20 cellular contexts compared by ENCODE assay signal in the genomic region with DNA sequence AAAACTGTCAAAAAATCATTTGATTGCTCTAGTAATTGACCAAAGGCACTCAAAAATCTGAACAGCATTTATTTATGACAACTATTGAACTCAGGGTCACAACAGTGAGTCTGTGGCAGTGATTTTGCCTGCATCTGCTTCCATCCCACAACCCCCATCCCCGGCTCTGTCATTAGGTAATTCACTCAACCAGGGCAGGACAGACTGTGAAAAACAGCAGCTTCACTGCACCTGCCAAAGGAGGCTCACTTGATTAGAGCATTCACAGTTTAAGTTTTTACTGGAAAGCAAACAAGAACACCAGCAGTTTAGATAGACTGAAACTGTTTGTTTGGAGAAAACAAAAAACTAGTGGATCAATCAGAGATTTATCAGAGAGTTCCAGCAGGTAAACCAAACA. TPM values are rescaled to one million over a fixed set of nuclear protein-coding genes. Genes with fewer than 3 reads are reported as not detected.
DNase-seq lines count a peak whose midpoint lies in the region; ATAC-seq, FAIRE-seq and TF ChIP-seq lines count a peak whose summit lies in the region.
"Had no signal": no experiment of that assay in that cellular context is flagged by ENCODE, and none has a peak within 500 bp of the region (broad histone marks: within the 10 kb centered on the region; RNA-seq: fewer than 3 reads in every experiment).

No MANE protein-coding gene starts in this region.

- H3K9ac ChIP-seq in KMS-11 (no peak overlapping the region), GM12878 (ENCODE audit: control insufficient read depth, insufficient read depth, low read length) (no peak overlapping the region)
- H3K9ac ChIP-seq: BLaER1 treated with 17β-estradiol and CSF1 and Interleukin-3, amounts not matched to agents 10 nM and 100 nM had no signal

- peak overlapping the region; percentile 16; the same call in 1 of the 2 replicates for H3K27ac ChIP-seq in KMS-11
- no peak overlapping the region for H3K27ac ChIP-seq in GM12878 (ENCODE audit: control insufficient read depth, insufficient read depth)
- H3K27ac ChIP-seq in testis = no peak overlapping the region
- no peak overlapping the region for H3K27ac ChIP-seq in right cardiac atrium (ENCODE audit: low read length)
- H3K27ac ChIP-seq: BLaER1 treated with 17β-estradiol and CSF1 and Interleukin-3, amounts not matched to agents 10 nM and 100 nM; SJCRH30 had no signal

- no peaks in the 10 kb centered on the region for H3K36me3 ChIP-seq in KMS-11 (ENCODE audit: insufficient read depth)
- no peaks in the 10 kb centered on the region for H3K36me3 ChIP-seq in GM12878 (ENCODE audit: control insufficient read depth in 2 of 2, insufficient read depth in 2 of 2, low read length in 1 of 2)
- H3K36me3 ChIP-seq in testis (ENCODE audit: low read depth, missing control alignments) = no peaks in the 10 kb centered on the region
- H3K36me3 ChIP-seq: BLaER1 treated with 17β-estradiol and CSF1 and Interleukin-3, amounts not matched to agents 10 nM and 100 nM; HAP-1; MG63; SJCRH30 had no signal

- no peak for TF ChIP-seq RAD21 in GM12878 (IDR thresholded peaks at IDR 0.05; ENCODE audit: insufficient read depth, low read depth, low read length)

- POLR2A ChIA-PET in GM12878 (lab: Charles Lee) = no interaction called here

- H3K79me2 ChIP-seq in KMS-11 (ENCODE audit: insufficient read depth, low read depth) = peaks cover 36% of the 10 kb centered on the region; the same call in 1 of the 2 replicates
- H3K79me2 ChIP-seq in GM12878 (ENCODE audit: control insufficient read depth, insufficient read depth, low read length) = no peaks in the 10 kb centered on the region

- in situ Hi-C loops in GM12878 (cut with MboI) = no loop called here

- intact Hi-C loops in GM12878 (cut with micrococcal nuclease; ENCODE audit: unreplicated experiment) = no loop called here
- intact Hi-C loops in testis (cut with DNase I; ENCODE audit: low total_unique reads) = no loop called here
- intact Hi-C loops in right cardiac atrium (cut with DNase I) = no loop called here

- TF ChIP-seq CTCF in KMS-11 (conservative IDR thresholded peaks at IDR 0.05; ENCODE audit: low read depth, low read length) (no peak), GM12878 (IDR thresholded peaks at IDR 0.05 in 2 of 3, conservative IDR thresholded peaks at IDR 0.05 in 1 of 3; ENCODE audit: control insufficient read depth in 2 of 3, extremely low read depth in 1 of 3, insufficient read depth in 1 of 3, low read depth in 3 of 3, low read length in 3 of 3) (no peak), testis (IDR thresholded peaks at IDR 0.05) (no peak)

- no peak overlapping the region for H3K4me3 ChIP-seq in KMS-11 (IDR thresholded peaks at IDR 0.05; ENCODE audit: insufficient read depth, low read depth, low read length)
- H3K4me3 ChIP-seq in GM12878 = no peak overlapping the region
- H3K4me3 ChIP-seq in testis = no peak overlapping the region
- H3K4me3 ChIP-seq in right cardiac atrium (ENCODE audit: low read length) = no peak overlapping the region
- H3K4me3 ChIP-seq: BLaER1 treated with 17β-estradiol and CSF1 and Interleukin-3, amounts not matched to agents 10 nM and 100 nM; HAP-1; MG63; SJCRH30 had no signal

- no peaks in the 10 kb centered on the region for H3K27me3 ChIP-seq in KMS-11 (ENCODE audit: insufficient read depth, low read depth)
- H3K27me3 ChIP-seq in GM12878 (replicated peaks in 1 of 2; ENCODE audit: control insufficient read depth in 2 of 2, insufficient read depth in 2 of 2, low read length in 1 of 2) = peaks cover 0 to 2% of the 10 kb centered on the region in 2 experiments; a peak in 1 of 4 replicates
- no peaks in the 10 kb centered on the region for H3K27me3 ChIP-seq in testis
- peaks cover 3% of the 10 kb centered on the region for H3K27me3 ChIP-seq in right cardiac atrium (ENCODE audit: control insufficient read depth, insufficient read depth)
- H3K27me3 ChIP-seq: BLaER1 treated with 17β-estradiol and CSF1 and Interleukin-3, amounts not matched to agents 10 nM and 100 nM; MG63; SJCRH30 had no signal

- RAD21 ChIA-PET in GM12878 (lab: Charles Lee; ENCODE audit: unreplicated experiment) = no interaction called here

- H2AFZ ChIP-seq in KMS-11 (ENCODE audit: low read depth) (no peak overlapping the region), GM12878 (ENCODE audit: control insufficient read depth, low read depth, low read length) (no peak overlapping the region)

- no peak for TF ChIP-seq EP300 in GM12878 (IDR thresholded peaks at IDR 0.05; ENCODE audit: borderline replicate concordance in 1 of 2, control insufficient read depth in 1 of 2, low read depth in 2 of 2, low read length in 2 of 2)

- H3K9me3 ChIP-seq in GM12878 (replicated peaks; ENCODE audit: control insufficient read depth, insufficient read depth, low read length) (no peaks in the 10 kb centered on the region), testis (no peaks in the 10 kb centered on the region), right cardiac atrium (ENCODE audit: control insufficient read depth, low read length) (no peaks in the 10 kb centered on the region)
- H3K9me3 ChIP-seq: HAP-1, MG63, SJCRH30 had no signal

- no peaks in the 10 kb centered on the region for H4K20me1 ChIP-seq in KMS-11 (ENCODE audit: insufficient read depth)
- no peaks in the 10 kb centered on the region for H4K20me1 ChIP-seq in GM12878 (ENCODE audit: control insufficient read depth, insufficient read depth)
- H4K20me1 ChIP-seq: BLaER1 treated with 17β-estradiol and CSF1 and Interleukin-3, amounts not matched to agents 10 nM and 100 nM had no signal

- SMC1A ChIA-PET in GM12878 (lab: Charles Lee; ENCODE audit: uncharacterized antibody, unreplicated experiment) = no interaction called here

- peaks cover 35% of the 10 kb centered on the region for H3K4me1 ChIP-seq in KMS-11 (ENCODE audit: low read depth, poor library complexity, severe bottlenecking)
- no peaks in the 10 kb centered on the region for H3K4me1 ChIP-seq in GM12878 (ENCODE audit: control insufficient read depth, insufficient read depth, low read length)
- H3K4me1 ChIP-seq in testis = no peaks in the 10 kb centered on the region
- H3K4me1 ChIP-seq in right cardiac atrium (ENCODE audit: control insufficient read depth, insufficient read depth, low read length) = no peaks in the 10 kb centered on the region
- H3K4me1 ChIP-seq: BLaER1 treated with 17β-estradiol and CSF1 and Interleukin-3, amounts not matched to agents 10 nM and 100 nM; HAP-1; SJCRH30 had no signal

- WGBS in GM12878 (ENCODE audit: insufficient coverage, insufficient replicate concordance, low lambda C conversion rate, missing lambda C conversion rate) = 84% methylated on average over 1 of the region's 1 CpG
- 68 to 71% methylated on average over 1 of the region's 1 CpG for WGBS in testis, 2 donors
- WGBS in right cardiac atrium = 83% methylated on average over 1 of the region's 1 CpG

- peak; percentile 35 for FAIRE-seq in GM12878 (lab: Jason Lieb, UNC)
- FAIRE-seq: HTR-8/SVneo had no signal

- H3K4me2 ChIP-seq in KMS-11 (no peak overlapping the region), GM12878 (ENCODE audit: control insufficient read depth, insufficient read depth) (no peak overlapping the region)
- H3K4me2 ChIP-seq: BLaER1 treated with 17β-estradiol and CSF1 and Interleukin-3, amounts not matched to agents 10 nM and 100 nM had no signal

- ATAC-seq in GM12878 (peak; percentile 15; the same call in 2 of the 3 replicates), right cardiac atrium (no peak)
- ATAC-seq: CD8-positive, alpha-beta T cell; PC-3 had no signal

- CTCF ChIA-PET in GM12878 (lab: Yijun Ruan, JAX) = no interaction called here

- BruUV-seq in GM12878 (replicated peaks; lab: Mats Ljungman, UMichigan) = no TSS peak

- TF ChIP-seq POLR2A in GM12878 (IDR thresholded peaks at IDR 0.05; ENCODE audit: low read depth, low read length) (no peak), testis (IDR thresholded peaks at IDR 0.05) (no peak)

- DNase-seq in NCI-H748 (lab: John Stamatoyannopoulos, UW; ENCODE audit: unreplicated experiment) (peak; percentile 28), NCI-H748 treated with DMSO at 0.1 percent for 48 hours (lab: John Stamatoyannopoulos, UW) (no peak), GM12878 (ENCODE audit: low read depth, low spot score) (no peak), testis (no peak), NCI-H187 treated with DMSO at 0.1 percent for 48 hours (lab: John Stamatoyannopoulos, UW) (no peak), right cardiac atrium (no peak)
- DNase-seq: CD8-positive, alpha-beta T cell; GF-D8; IMR-90; Kasumi-1; MG63; NCI-H1048; NCI-H1694; NCI-H526; PC-3; SJCRH30 had no signal

TF ChIP-seq in GM12878, 131 proteins besides CTCF, POLR2A, EP300 and RAD21 (continues in another document):
- TF ChIP-seq CREB1 (IDR thresholded peaks at IDR 0.05; ENCODE audit: low read depth) = no peak
- TF ChIP-seq, protein P1, sequence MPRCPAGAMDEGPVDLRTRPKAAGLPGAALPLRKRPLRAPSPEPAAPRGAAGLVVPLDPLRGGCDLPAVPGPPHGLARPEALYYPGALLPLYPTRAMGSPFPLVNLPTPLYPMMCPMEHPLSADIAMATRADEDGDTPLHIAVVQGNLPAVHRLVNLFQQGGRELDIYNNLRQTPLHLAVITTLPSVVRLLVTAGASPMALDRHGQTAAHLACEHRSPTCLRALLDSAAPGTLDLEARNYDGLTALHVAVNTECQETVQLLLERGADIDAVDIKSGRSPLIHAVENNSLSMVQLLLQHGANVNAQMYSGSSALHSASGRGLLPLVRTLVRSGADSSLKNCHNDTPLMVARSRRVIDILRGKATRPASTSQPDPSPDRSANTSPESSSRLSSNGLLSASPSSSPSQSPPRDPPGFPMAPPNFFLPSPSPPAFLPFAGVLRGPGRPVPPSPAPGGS (IDR thresholded peaks at IDR 0.05; ENCODE audit: borderline replicate concordance, insufficient read depth, low read depth, low read length, poor library complexity, severe bottlenecking) = no peak

RNA-seq across cellular contexts. Expression of gene NRCAM, which starts 22.2 kb away (rescaled TPM):
- total RNA-seq in GM12878 (2013; cell fraction: nucleolus; rRNA removed) = 19.5 and 22.2 TPM in 2 replicates
- total RNA-seq in GM12878 (2014; rRNA removed) = 0.98 and 1.2 TPM in 2 replicates
- total RNA-seq in GM12878 (2014; rRNA removed; fragmentation: Illumina TruSeq; extraction: Trizol) = 1.1 and 1.6 TPM in 2 replicates
- total RNA-seq in GM12878 (2021) = 1.4 and 1.7 TPM in 2 replicates
- polyA plus RNA-seq in GM12878 (2011; ENCODE audit: low read depth) = 1.0 TPM
- 2.0 and 3.0 TPM in 2 replicates for polyA plus RNA-seq in GM12878 (2011; rRNA removed)
- 0.75 and 1.2 TPM in 2 replicates for polyA plus RNA-seq in GM12878 (2011; cell fraction: cytosol; rRNA removed)
- 2.1 and 3.4 TPM in 2 replicates for polyA plus RNA-seq in GM12878 (2011; cell fraction: nucleus; rRNA removed)
- 0.93 and 1.5 TPM in 2 replicates for polyA plus RNA-seq in GM12878 (2012)
- polyA plus RNA-seq in GM12878 (2014; fragmentation: Illumina TruSeq; extraction: Trizol) = 1.4 and 2.6 TPM in 2 replicates
- polyA plus RNA-seq in GM12878 (2014; fragmentation: Nextera tagmentation; extraction: Ambion mirVana) = under 1 TPM; 0.32 to 0.49 TPM
- 0.59 and 0.75 TPM in 2 replicates for polyA plus RNA-seq in GM12878 (2014; rRNA removed)
- polyA plus RNA-seq in GM12878 (2016; fragmentation: Nextera tagmentation; extraction: Ambion mirVana) = under 1 TPM; 0.30 to 0.92 TPM
- 2.8 and 3.2 TPM in 2 replicates for polyA minus RNA-seq in GM12878 (2011; rRNA and poly(A)+ RNA removed)
- polyA minus RNA-seq in GM12878 (2011; cell fraction: cytosol; rRNA and poly(A)+ RNA removed) = 0.52 and 1.6 TPM in 2 replicates
- polyA minus RNA-seq in GM12878 (2011; cell fraction: nucleus; rRNA and poly(A)+ RNA removed) = 3.1 and 3.4 TPM in 2 replicates
- 1 to 10 TPM; 7.4 to 7.6 TPM for total RNA-seq in testis
- polyA plus RNA-seq in testis (ENCODE audit: insufficient read depth, low read depth, low replicate concordance) = 11.4 TPM
- 1 to 10 TPM in 2 of 4 donors, under 1 TPM in 2; 0.59 to 1.1 (median 0.89) TPM for total RNA-seq in right cardiac atrium
- 1.3 TPM for polyA plus RNA-seq in right cardiac atrium
- total RNA-seq: PC-3 had no signal
